1 cellular context compared by ENCODE assay signal in the genomic region with DNA sequence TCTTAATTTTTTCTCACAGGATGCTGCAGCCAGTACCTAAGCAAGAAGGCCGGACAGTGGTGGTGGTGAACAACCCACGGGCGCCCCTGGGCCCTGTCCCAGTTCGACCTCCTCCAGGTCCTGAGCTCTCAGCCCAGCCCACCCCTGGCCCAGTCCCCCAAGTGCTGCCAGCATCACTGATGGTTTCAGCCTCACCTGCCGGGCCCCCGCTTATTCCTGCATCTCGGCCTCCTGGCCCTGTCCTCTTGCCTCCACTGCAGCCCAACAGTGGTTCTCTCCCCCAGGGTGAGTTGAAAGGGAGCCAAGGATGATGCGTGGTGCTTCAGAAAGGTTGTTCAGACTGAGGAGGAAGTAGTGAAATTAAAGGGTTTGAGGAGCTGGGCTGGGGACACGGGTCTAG.
A peak's percentile ranks its signal among the peaks of the same experiment; 100 is the strongest.
TF ChIP-seq lines count a peak whose summit lies in the region.

No MANE protein-coding gene starts in this region.

TF ChIP-seq in K562, 482 proteins besides CTCF, POLR2A, EP300 and RAD21:
- TF ChIP-seq ZNF76 (CRISPR knock-in tag; IDR thresholded peaks at IDR 0.05; ENCODE audit: borderline replicate concordance) (no peak), RBFOX2 (IDR thresholded peaks at IDR 0.05; ENCODE audit: low read depth, low read length) (0 out of 2 replicates have a peak, but pooled peaks have one; percentile 19)
